Comparison of ENCODE assay signal across 8 cellular contexts in genomic region chr2:223725494-223725893, GRCh38.
DNase-seq lines count a peak whose midpoint lies in the region; ATAC-seq and TF ChIP-seq lines count a peak whose summit lies in the region.

No MANE protein-coding gene starts in this region.

- intact Hi-C loops in colonic mucosa (cut with DNase I) = no loop called here
- intact Hi-C loops in activated T-helper 1 cell treated with anti-CD3 and anti-CD28 coated beads, Interleukin-12 subunit alpha, Interleukin-12 subunit beta, Interleukin-2, Interleukin-4 antibody, amounts not matched to agents 30 ng/mL and 10 ng/mL and 1 ng/mL, durations not matched to agents 14 hours and 24 hours and 36 hours (cut with micrococcal nuclease) = loop anchor here (5.0 kb wide), 1 partner anchor 753 kb away; no protein-coding TSS in a partner anchor

- DNase-seq in C1 segment of cervical spinal cord (lab: John Stamatoyannopoulos, UW) = peak in 13 of 14 donors; percentile 2 to 86 (median 27)
- peak; percentile 77 for DNase-seq in NCI-H146 (lab: John Stamatoyannopoulos, UW)
- peak; percentile 33 for DNase-seq in colonic mucosa
- peak; percentile 97 for DNase-seq in kidney tubule cell (ENCODE audit: low spot score)
- DNase-seq in suprapubic skin (ENCODE audit: low spot score in 2 of 2) = peak in 1 of 2 donors; percentile 71
- no peak for DNase-seq in activated T-helper 1 cell treated with anti-CD3 and anti-CD28 coated beads, Interleukin-12 subunit alpha, Interleukin-12 subunit beta, Interleukin-2, Interleukin-4 antibody, amounts not matched to agents 30 ng/mL and 10 ng/mL and 1 ng/mL, durations not matched to agents 14 hours and 24 hours and 36 hours (ENCODE audit: low spot score)

- H3K27me3 ChIP-seq in colonic mucosa (no peaks in the 10 kb centered on the region), suprapubic skin (no peaks in the 10 kb centered on the region)

- TF ChIP-seq CTCF in colonic mucosa (IDR thresholded peaks at IDR 0.05) (no peak), suprapubic skin (IDR thresholded peaks at IDR 0.05) (no peak)

- H3K4me1 ChIP-seq in colonic mucosa (no peaks in the 10 kb centered on the region), suprapubic skin (peaks cover 8% of the 10 kb centered on the region)

- no peak for ATAC-seq in GM19328 (IDR thresholded peaks at IDR 0.05; ENCODE audit: unreplicated experiment)
- ATAC-seq in GM18519 (IDR thresholded peaks at IDR 0.05; ENCODE audit: low FRiP score, unreplicated experiment) = no peak

- no peaks in the 10 kb centered on the region for H3K4me1 Mint-ChIP-seq in activated T-helper 1 cell treated with anti-CD3 and anti-CD28 coated beads, Interleukin-12 subunit alpha, Interleukin-12 subunit beta, Interleukin-2, Interleukin-4 antibody, amounts not matched to agents 30 ng/mL and 10 ng/mL and 1 ng/mL, durations not matched to agents 14 hours and 24 hours and 36 hours (ENCODE audit: low read depth)

- H3K4me3 ChIP-seq in colonic mucosa = no peak overlapping the region
- no peak overlapping the region for H3K4me3 ChIP-seq in suprapubic skin

- no peak overlapping the region for H3K9ac ChIP-seq in colonic mucosa (ENCODE audit: low read depth in 2 of 2, low read length in 2 of 2)

- 23% methylated on average over 5 of the region's 5 CpGs for WGBS in suprapubic skin

- TF ChIP-seq EP300 in suprapubic skin (IDR thresholded peaks at IDR 0.05) = no peak

- no peaks in the 10 kb centered on the region for H3K9me3 Mint-ChIP-seq in activated T-helper 1 cell treated with anti-CD3 and anti-CD28 coated beads, Interleukin-12 subunit alpha, Interleukin-12 subunit beta, Interleukin-2, Interleukin-4 antibody, amounts not matched to agents 30 ng/mL and 10 ng/mL and 1 ng/mL, durations not matched to agents 14 hours and 24 hours and 36 hours

- no peaks in the 10 kb centered on the region for H3K36me3 Mint-ChIP-seq in activated T-helper 1 cell treated with anti-CD3 and anti-CD28 coated beads, Interleukin-12 subunit alpha, Interleukin-12 subunit beta, Interleukin-2, Interleukin-4 antibody, amounts not matched to agents 30 ng/mL and 10 ng/mL and 1 ng/mL, durations not matched to agents 14 hours and 24 hours and 36 hours (ENCODE audit: low read depth)

- H3K9me3 ChIP-seq in colonic mucosa (no peaks in the 10 kb centered on the region), suprapubic skin (no peaks in the 10 kb centered on the region)

- H3K27ac ChIP-seq in colonic mucosa = peak overlapping the region; percentile 5
- peak overlapping the region; percentile 7 for H3K27ac ChIP-seq in suprapubic skin

- TF ChIP-seq POLR2A in suprapubic skin (IDR thresholded peaks at IDR 0.05) = no peak

- no peak overlapping the region for H3K4me3 Mint-ChIP-seq in activated T-helper 1 cell treated with anti-CD3 and anti-CD28 coated beads, Interleukin-12 subunit alpha, Interleukin-12 subunit beta, Interleukin-2, Interleukin-4 antibody, amounts not matched to agents 30 ng/mL and 10 ng/mL and 1 ng/mL, durations not matched to agents 14 hours and 24 hours and 36 hours

- no peaks in the 10 kb centered on the region for H3K27me3 Mint-ChIP-seq in activated T-helper 1 cell treated with anti-CD3 and anti-CD28 coated beads, Interleukin-12 subunit alpha, Interleukin-12 subunit beta, Interleukin-2, Interleukin-4 antibody, amounts not matched to agents 30 ng/mL and 10 ng/mL and 1 ng/mL, durations not matched to agents 14 hours and 24 hours and 36 hours (ENCODE audit: insufficient read depth)

- H3K36me3 ChIP-seq in colonic mucosa (no peaks in the 10 kb centered on the region), suprapubic skin (no peaks in the 10 kb centered on the region)

- H3K27ac Mint-ChIP-seq in activated T-helper 1 cell treated with anti-CD3 and anti-CD28 coated beads, Interleukin-12 subunit alpha, Interleukin-12 subunit beta, Interleukin-2, Interleukin-4 antibody, amounts not matched to agents 30 ng/mL and 10 ng/mL and 1 ng/mL, durations not matched to agents 14 hours and 24 hours and 36 hours = no peak overlapping the region
